8 cellular contexts compared by ENCODE assay signal in genomic region chr3:43105224-43105596, GRCh38. TPM values are rescaled to one million over a fixed set of nuclear protein-coding genes. Genes with fewer than 3 reads are reported as not detected.
DNase-seq lines count a peak whose midpoint lies in the region; ATAC-seq and TF ChIP-seq lines count a peak whose summit lies in the region.

No MANE protein-coding gene starts in this region.

- peaks cover 36% of the 10 kb centered on the region for H3K79me2 ChIP-seq in parathyroid adenoma

- TF ChIP-seq CTCF in esophagus squamous epithelium (IDR thresholded peaks at IDR 0.05) (no peak), parathyroid adenoma (IDR thresholded peaks at IDR 0.05) (no peak)

- H3K4me1 ChIP-seq in ES-I3 (ENCODE audit: insufficient read depth, low read length) (no peaks in the 10 kb centered on the region), esophagus squamous epithelium (peaks cover 4 to 35% (median 4%) of the 10 kb centered on the region in 3 donors), parathyroid adenoma (peaks cover 12% of the 10 kb centered on the region)

- no peak for ATAC-seq in HG02610 (IDR thresholded peaks at IDR 0.05; ENCODE audit: unreplicated experiment)

- peak overlapping the region; percentile 74 for H3K4me2 ChIP-seq in parathyroid adenoma (ENCODE audit: low read length)

- 12% methylated on average over 5 of the region's 19 CpGs; no CpG with 5 or more reads in 1 of the 2 donors for WGBS in esophagus squamous epithelium, 2 donors

- TF ChIP-seq POLR2A in esophagus squamous epithelium (IDR thresholded peaks at IDR 0.05), result no peak

- H3K36me3 ChIP-seq in ES-I3 (ENCODE audit: insufficient read depth, low read length) (no peaks in the 10 kb centered on the region), esophagus squamous epithelium (no peaks in the 10 kb centered on the region), parathyroid adenoma (ENCODE audit: control insufficient read depth, insufficient read depth, low read length) (no peaks in the 10 kb centered on the region)

- peak overlapping the region; percentile 45; the same call in 1 of the 2 replicates for H3K9ac ChIP-seq in ES-I3 (ENCODE audit: low read depth, low read length)
- no peak overlapping the region for H3K9ac ChIP-seq in parathyroid adenoma

- peak overlapping the region; percentile 58 to 96 (median 82) for H3K4me3 ChIP-seq in esophagus squamous epithelium
- H3K4me3 ChIP-seq in parathyroid adenoma (ENCODE audit: low read depth, low read length), result peak overlapping the region; percentile 57

- H3K27ac ChIP-seq in esophagus squamous epithelium (peak overlapping the region; percentile 64 to 81 (median 72)), parathyroid adenoma (no peak overlapping the region)

- H3K27me3 ChIP-seq in esophagus squamous epithelium, result no peaks in the 10 kb centered on the region
- H3K27me3 ChIP-seq in parathyroid adenoma (ENCODE audit: control insufficient read depth, insufficient read depth, low read length), result no peaks in the 10 kb centered on the region

- intact Hi-C loops in esophagus squamous epithelium (cut with DNase I), result no loop called here

- peak; percentile 42 for DNase-seq in activated CD4-positive, alpha-beta T cell treated with anti-CD3 and anti-CD28 coated beads for 48 hours
- DNase-seq in esophagus squamous epithelium (lab: John Stamatoyannopoulos, UW) (no peak), COLO668 (lab: John Stamatoyannopoulos, UW; ENCODE audit: unreplicated experiment) (no peak), NCI-H524 treated with DMSO at 0.1 percent for 48 hours (lab: John Stamatoyannopoulos, UW) (no peak), 8988T (no peak)

- no peaks in the 10 kb centered on the region for H3K9me3 ChIP-seq in ES-I3 (ENCODE audit: control insufficient read depth, insufficient read depth, low read length)
- no peaks in the 10 kb centered on the region for H3K9me3 ChIP-seq in esophagus squamous epithelium
- H3K9me3 ChIP-seq in parathyroid adenoma (ENCODE audit: control insufficient read depth, low read length), result no peaks in the 10 kb centered on the region

- peak overlapping the region; percentile 65 for H2AFZ ChIP-seq in parathyroid adenoma

RNA-seq across cellular contexts. Expression of gene POMGNT2, which starts 0.7 kb away (rescaled TPM):
- total RNA-seq in esophagus squamous epithelium, result 10 to 100 TPM in 1 of 4 donors, 1 to 10 TPM in 3; 4.4 to 14.0 (median 9.0) TPM
